In genomic region chr18:2848145-2848878, GRCh38 we compare ENCODE assay signal across 9 cellular contexts. TPM values are rescaled to one million over a fixed set of nuclear protein-coding genes. Genes with fewer than 3 reads are reported as not detected.
A peak's percentile ranks its signal among the peaks of the same experiment; 100 is the strongest.
DNase-seq lines count a peak whose midpoint lies in the region; ATAC-seq, FAIRE-seq and TF ChIP-seq lines count a peak whose summit lies in the region.
"Had no signal": no experiment of that assay in that cellular context is flagged by ENCODE, and none has a peak within 500 bp of the region (broad histone marks: within the 10 kb centered on the region; RNA-seq: fewer than 3 reads in every experiment).

No MANE protein-coding gene starts in this region.

- peaks cover 0 to 13% of the 10 kb centered on the region in 2 donors for H3K4me1 ChIP-seq in breast epithelium
- peaks cover 14% of the 10 kb centered on the region for H3K4me1 ChIP-seq in mammary epithelial cell (ENCODE audit: insufficient read depth, low read length)
- H3K4me1 ChIP-seq in K562 (replicated peaks in 1 of 2; ENCODE audit: control insufficient read depth in 2 of 2, insufficient read depth in 2 of 2, low read length in 2 of 2), result peaks cover 37 to 44% of the 10 kb centered on the region in 2 experiments
- no peaks in the 10 kb centered on the region for H3K4me1 ChIP-seq in mesendoderm (ENCODE audit: control insufficient read depth, low read depth, low read length)
- peaks cover 11% of the 10 kb centered on the region for H3K4me1 ChIP-seq in upper lobe of right lung

- DNase-seq in breast epithelium (ENCODE audit: low spot score in 2 of 2), result no peak
- no peak for DNase-seq in mammary epithelial cell
- DNase-seq in K562 (ENCODE audit: extremely low read depth in 1 of 4, low spot score in 3 of 4), result peak in 1 of 4 experiments; percentile 34
- no peak for DNase-seq in mesendoderm
- no peak for DNase-seq in upper lobe of right lung
- DNase-seq in NCI-H187 (lab: John Stamatoyannopoulos, UW), result no peak
- no peak for DNase-seq in stimulated activated CD4-positive, alpha-beta T cell treated with anti-CD3 and anti-CD28 coated beads, Interleukin-1b, Interleukin-23, amount 100 ng/mL, for 48 hours
- no peak for DNase-seq in left colon
- DNase-seq: DMS153 had no signal

- H3K9ac ChIP-seq in mammary epithelial cell (ENCODE audit: insufficient read depth, low read length) (no peak overlapping the region), K562 (ENCODE audit: insufficient read depth in 1 of 2, low read depth in 2 of 2, low read length in 2 of 2) (peak overlapping the region in 1 of 2 experiments; percentile 67; a peak in 1 of 4 replicates), mesendoderm (ENCODE audit: low read length) (peak overlapping the region; percentile 40)

- TF ChIP-seq EP300 in K562 (IDR thresholded peaks at IDR 0.05; ENCODE audit: low read length), result no peak

- TF ChIP-seq CTCF in breast epithelium (IDR thresholded peaks at IDR 0.05) (no peak), mammary epithelial cell (conservative IDR thresholded peaks at IDR 0.05 in 1 of 2, IDR thresholded peaks at IDR 0.05 in 1 of 2; ENCODE audit: extremely low read depth in 1 of 2, insufficient read depth in 1 of 2, low read depth in 1 of 2, low read length in 2 of 2) (no peak), K562 (IDR thresholded peaks at IDR 0.05 in 2 of 3, conservative IDR thresholded peaks at IDR 0.05 in 1 of 3; ENCODE audit: insufficient read depth in 2 of 3, low read depth in 1 of 3, low read length in 3 of 3) (no peak), upper lobe of right lung (IDR thresholded peaks at IDR 0.05) (no peak)

- no peak overlapping the region for H2BK5ac ChIP-seq in mesendoderm (ENCODE audit: low read length)

- H3K4me3 ChIP-seq in breast epithelium (peak overlapping the region; percentile 58 to 78 (median 62)), mammary epithelial cell (replicated peaks in 1 of 3; ENCODE audit: insufficient read depth in 1 of 3, low read depth in 2 of 3, low read length in 3 of 3) (no peak overlapping the region), K562 (peak overlapping the region; percentile 23; the same call in 1 of the 2 replicates), mesendoderm (ENCODE audit: low read length) (peak overlapping the region; percentile 22), upper lobe of right lung (peak overlapping the region; percentile 54)

- POLR2A ChIA-PET in K562 (lab: Yijun Ruan, JAX), result interaction anchor here (0.5 to 1.8 kb wide), 2 partner anchors 17 to 413 kb away, joined by 4 read pairs; partner anchors contain the start of gene MYL12B

- no peak overlapping the region for H2AK5ac ChIP-seq in mesendoderm (ENCODE audit: low read length)

- intact Hi-C loops in breast epithelium (cut with DNase I; ENCODE audit: low total_unique reads) (no loop called here), mammary epithelial cell (cut with micrococcal nuclease) (no loop called here), K562 (cut with micrococcal nuclease) (no loop called here), upper lobe of right lung (cut with DNase I) (no loop called here), left colon (cut with DNase I, micrococcal nuclease) (no loop called here)

- no peaks in the 10 kb centered on the region for H3K9me1 ChIP-seq in K562 (ENCODE audit: control insufficient read depth, insufficient read depth, low read length)

- no peaks in the 10 kb centered on the region for H3K36me3 ChIP-seq in breast epithelium
- no peaks in the 10 kb centered on the region for H3K36me3 ChIP-seq in mammary epithelial cell (ENCODE audit: insufficient read depth, low read length)
- no peaks in the 10 kb centered on the region for H3K36me3 ChIP-seq in K562 (ENCODE audit: control insufficient read depth, insufficient read depth, low read length)
- no peaks in the 10 kb centered on the region for H3K36me3 ChIP-seq in mesendoderm (ENCODE audit: control insufficient read depth, insufficient read depth, low read length)
- no peaks in the 10 kb centered on the region for H3K36me3 ChIP-seq in upper lobe of right lung

- H4K5ac ChIP-seq in mesendoderm (ENCODE audit: low read length), result no peak overlapping the region

- CTCF ChIA-PET in mammary epithelial cell (lab: Charles Lee; ENCODE audit: low non-redundant PET) (no interaction called here), K562 (lab: Yijun Ruan, JAX; ENCODE audit: low intra/inter-chr PET ratio) (no interaction called here)

- H3K9me3 ChIP-seq in breast epithelium (no peaks in the 10 kb centered on the region), mammary epithelial cell (replicated peaks; ENCODE audit: insufficient read depth, low read length) (no peaks in the 10 kb centered on the region), K562 (replicated peaks; ENCODE audit: control insufficient read depth, insufficient read depth, low read depth, low read length) (no peaks in the 10 kb centered on the region), upper lobe of right lung (no peaks in the 10 kb centered on the region)

- H4K20me1 ChIP-seq in mammary epithelial cell (ENCODE audit: insufficient read depth, low read length), result no peaks in the 10 kb centered on the region
- H4K20me1 ChIP-seq in K562 (replicated peaks; ENCODE audit: control insufficient read depth, insufficient read depth, low read length), result no peaks in the 10 kb centered on the region; the same call in 1 of the 2 replicates

- peak overlapping the region; percentile 66 for H3K23ac ChIP-seq in mesendoderm (ENCODE audit: low read length)

- H3K4ac ChIP-seq in mesendoderm (ENCODE audit: low read depth, low read length), result no peak overlapping the region

- H3K56ac ChIP-seq in mesendoderm (ENCODE audit: low read length), result peak overlapping the region; percentile 70

- no peak overlapping the region for H3K18ac ChIP-seq in mesendoderm (ENCODE audit: low read length)

- no TSS peak for BruUV-seq in mammary epithelial cell (replicated peaks; lab: Mats Ljungman, UMichigan)
- BruUV-seq in K562 (replicated peaks; lab: Mats Ljungman, UMichigan), result no TSS peak

- H3K4me2 ChIP-seq in mammary epithelial cell (ENCODE audit: insufficient read depth, low read depth, low read length) (no peak overlapping the region), K562 (ENCODE audit: insufficient read depth, low read length) (peak overlapping the region; percentile 61), mesendoderm (ENCODE audit: low read length) (peak overlapping the region; percentile 57)

- no peak overlapping the region for H2BK120ac ChIP-seq in mesendoderm (ENCODE audit: low read depth, low read length)

- peak overlapping the region; percentile 79 to 93 for H3K27ac ChIP-seq in breast epithelium
- no peak overlapping the region for H3K27ac ChIP-seq in mammary epithelial cell (ENCODE audit: insufficient read depth, low read depth, low read length)
- H3K27ac ChIP-seq in K562 (ENCODE audit: extremely low read depth, low read depth, low read length), result no peak overlapping the region
- no peak overlapping the region for H3K27ac ChIP-seq in mesendoderm (ENCODE audit: low read depth, low read length)
- H3K27ac ChIP-seq in upper lobe of right lung, result peak overlapping the region; percentile 65

- no peak for TF ChIP-seq RAD21 in K562 (CRISPR knock-in tag; conservative IDR thresholded peaks at IDR 0.05 in 1 of 2, IDR thresholded peaks at IDR 0.05 in 1 of 2)

- dilution Hi-C loops in mammary epithelial cell (cut with HindIII; ENCODE audit: low sequenced_read_pairs), result loop anchor here (5.0 kb wide), 1 partner anchor 41 kb away; no protein-coding TSS in a partner anchor

- H3K79me2 ChIP-seq in mammary epithelial cell (ENCODE audit: insufficient read depth, low read length) (no peaks in the 10 kb centered on the region), K562 (ENCODE audit: control insufficient read depth, insufficient read depth, low read length) (no peaks in the 10 kb centered on the region), mesendoderm (ENCODE audit: control insufficient read depth, insufficient read depth, low read length) (no peaks in the 10 kb centered on the region)

- in situ Hi-C loops in mammary epithelial cell (cut with MboI; ENCODE audit: low sequenced_read_pairs in 2 of 2) (no loop called here), K562 (cut with MboI) (no loop called here)

- H2AFZ ChIP-seq in mammary epithelial cell (ENCODE audit: low read depth, low read length) (no peak overlapping the region), K562 (ENCODE audit: low read depth, low read length) (peak overlapping the region; percentile 43; the same call in 1 of the 2 replicates)

- H3K79me1 ChIP-seq in mesendoderm (ENCODE audit: low read length), result no peaks in the 10 kb centered on the region

- 17% methylated on average over 17 of the region's 17 CpGs for WGBS in mammary epithelial cell (ENCODE audit: low coverage, missing lambda C conversion rate)
- WGBS in K562 (ENCODE audit: insufficient coverage, low coverage, missing lambda C conversion rate), result 10% methylated on average over 17 of the region's 17 CpGs
- WGBS in mesendoderm (ENCODE audit: extremely low coverage, insufficient coverage, low lambda C conversion rate), result no CpG with 5 or more reads among the region's 17 CpGs

- no peak overlapping the region for H4K8ac ChIP-seq in mesendoderm (ENCODE audit: low read depth, low read length)

- TF ChIP-seq POLR2A in breast epithelium (IDR thresholded peaks at IDR 0.05) (no peak), K562 (conservative IDR thresholded peaks at IDR 0.05) (no peak)

- ATAC-seq in K562, result peak; percentile 3; the same call in 2 of the 3 replicates
- no peak for ATAC-seq in upper lobe of right lung
- no peak for ATAC-seq in left colon

- FAIRE-seq in K562 (lab: Jason Lieb, UNC), result peak; percentile 32

- peaks cover 0 to 26% of the 10 kb centered on the region in 2 donors for H3K27me3 ChIP-seq in breast epithelium
- H3K27me3 ChIP-seq in mammary epithelial cell (ENCODE audit: insufficient read depth, low read length), result peaks cover 31% of the 10 kb centered on the region
- H3K27me3 ChIP-seq in K562 (ENCODE audit: control insufficient read depth in 2 of 2, insufficient read depth in 2 of 2, low read length in 2 of 2), result peaks cover 25 to 32% of the 10 kb centered on the region in 2 experiments
- peaks cover 4% of the 10 kb centered on the region for H3K27me3 ChIP-seq in mesendoderm (ENCODE audit: insufficient read depth, low read length, poor library complexity)
- H3K27me3 ChIP-seq in upper lobe of right lung, result peaks cover 19% of the 10 kb centered on the region

- H2BK15ac ChIP-seq in mesendoderm (replicated peaks; ENCODE audit: low read depth), result no peak overlapping the region

RNA-seq across cellular contexts. Expression of gene EMILIN2, which starts 1.5 kb away (rescaled TPM):
- 10 to 100 TPM; 23.9 to 45.1 (median 32.4) TPM for total RNA-seq in breast epithelium
- 1 to 10 TPM in 1 of 2 donors, under 1 TPM in 1; 0.52 to 1.3 TPM for total RNA-seq in mammary epithelial cell
- 0.25 TPM for polyA plus RNA-seq in mammary epithelial cell
- polyA minus RNA-seq in mammary epithelial cell, result not detected
- total RNA-seq in K562 (2011; cell fraction: chromatin; rRNA removed; ENCODE audit: low replicate concordance), result 0.76 and 1.1 TPM in 2 replicates
- total RNA-seq in K562 (2011; cell fraction: nucleolus; rRNA removed), result 0.79 and 0.83 TPM in 2 replicates
- total RNA-seq in K562 (2011; cell fraction: nucleoplasm; rRNA removed), result 0.69 and 0.88 TPM in 2 replicates
- 0.32 and 0.37 TPM in 2 replicates for total RNA-seq in K562 (2014; rRNA removed)
- total RNA-seq in K562 (2014; rRNA removed; fragmentation: Illumina TruSeq; extraction: Trizol), result 0.11 and 0.16 TPM in 2 replicates
- total RNA-seq in K562 (2015; rRNA removed; fragmentation: Illumina TruSeq; extraction: Trizol), result 0.07 and 0.11 TPM in 2 replicates
- total RNA-seq in K562 (2021), result 0.34 and 0.40 TPM in 2 replicates
- 0.25 and 0.35 TPM in 2 replicates for polyA plus RNA-seq in K562 (2011; rRNA removed)
- 0.44 and 0.69 TPM in 2 replicates for polyA plus RNA-seq in K562 (2011; cell fraction: cytosol; rRNA removed)
- polyA plus RNA-seq in K562 (2011; cell fraction: nucleus; rRNA removed), result 0.43 and 0.48 TPM in 2 replicates
- polyA plus RNA-seq in K562 (2012), result 0.21 and 0.26 TPM in 2 replicates
- 0.19 and 0.24 TPM in 2 replicates for polyA plus RNA-seq in K562 (2014; fragmentation: Illumina TruSeq; extraction: Trizol)
- under 1 TPM; 0.01 to 0.03 TPM for polyA plus RNA-seq in K562 (2014; fragmentation: Nextera tagmentation; extraction: Ambion mirVana)
- 0.20 and 0.40 TPM in 2 replicates for polyA plus RNA-seq in K562 (2014; rRNA removed)
- polyA minus RNA-seq in K562 (2011; rRNA and poly(A)+ RNA removed), result 0.63 and 1.0 TPM in 2 replicates
- 0.38 and 0.91 TPM in 2 replicates for polyA minus RNA-seq in K562 (2011; cell fraction: cytosol; rRNA and poly(A)+ RNA removed)
- polyA minus RNA-seq in K562 (2011; cell fraction: nucleus; rRNA and poly(A)+ RNA removed), result 0.13 and 0.78 TPM in 2 replicates
- 7.1 TPM for polyA plus RNA-seq in mesendoderm (2013, experiment 1 of 2)
- polyA plus RNA-seq in mesendoderm (2013, experiment 2 of 2), result 6.9 TPM
- 35.2 TPM for total RNA-seq in upper lobe of right lung
- 10 to 100 TPM; 16.3 to 18.1 TPM for total RNA-seq in left colon

Comparison
In these comparisons a context has a peak if more than half of its experiments do, and no peak if none do; other contexts are left out.
1. H3K27ac ChIP-seq: peak in breast epithelium (2 of 2) and upper lobe of right lung (single experiment); none in mammary epithelial cell (single experiment), K562 (single experiment) and mesendoderm (single experiment).
2. H3K4me3 ChIP-seq: peak in breast epithelium (3 of 3), K562 (single experiment), mesendoderm (single experiment) and upper lobe of right lung (single experiment); none in mammary epithelial cell (0 of 3).
3. RNA of gene EMILIN2, which starts 1.5 kb away (total RNA-seq): 35.2 TPM in upper lobe of right lung (single experiment), 23.9 to 45.1 TPM in breast epithelium and 16.3 to 18.1 TPM in left colon; 0.52 to 1.3 TPM in mammary epithelial cell and 0.07 to 1.1 TPM in K562; every median in the first group is over 4 times any median in the second.